ENCODE assay signal across 10 cellular contexts in the genomic region with DNA sequence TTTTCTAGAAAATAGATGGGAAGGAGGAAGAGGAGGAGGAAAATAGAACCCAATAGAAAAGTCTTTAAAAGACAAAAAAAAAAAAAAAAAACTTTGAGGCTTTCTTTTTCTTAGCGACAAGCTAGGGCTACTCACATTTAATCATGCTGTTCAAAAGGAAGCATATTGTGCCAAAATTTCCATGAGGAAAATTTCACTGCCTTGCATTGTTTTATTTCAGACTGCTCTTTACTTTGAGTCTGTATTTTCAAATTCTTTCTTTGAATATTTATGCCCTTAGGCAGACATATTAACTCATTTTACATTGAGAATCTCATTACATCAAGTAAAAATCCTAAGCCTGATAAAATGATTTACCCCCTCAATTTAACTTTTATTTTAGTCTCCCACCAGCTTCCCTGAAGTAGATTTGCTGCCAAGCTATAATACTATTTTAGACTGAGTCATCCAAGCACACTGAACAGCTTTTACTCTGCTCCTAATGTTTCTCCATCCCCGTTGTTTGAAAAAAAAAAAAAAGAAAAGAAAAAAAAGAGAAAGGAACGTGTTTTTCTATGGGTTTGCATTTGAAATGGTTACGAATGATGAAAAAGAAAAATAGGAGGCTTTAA.
DNase-seq lines count a peak whose midpoint lies in the region; TF ChIP-seq lines count a peak whose summit lies in the region.
"Had no signal": no experiment of that assay in that cellular context is flagged by ENCODE, and none has a peak within 500 bp of the region (broad histone marks: within the 10 kb centered on the region; RNA-seq: fewer than 3 reads in every experiment).

No MANE protein-coding gene starts in this region.

- DNase-seq in COLO829 (ENCODE audit: low spot score): peak; percentile 68
- DNase-seq in activated T-helper 1 cell treated with anti-CD3 and anti-CD28 coated beads, Interleukin-12 subunit alpha, Interleukin-12 subunit beta, Interleukin-2, Interleukin-4 antibody, amounts not matched to agents 30 ng/mL and 10 ng/mL and 1 ng/mL, durations not matched to agents 14 hours and 24 hours and 36 hours (ENCODE audit: low spot score): no peak
- peak; percentile 73 for DNase-seq in fibroblast of mammary gland (ENCODE audit: low read depth)
- DNase-seq in sigmoid colon: no peak
- no peak for DNase-seq in kidney glomerular epithelial cell (lab: John Stamatoyannopoulos, UW)
- DNase-seq in occipital lobe (lab: John Stamatoyannopoulos, UW): no peak
- no peak for DNase-seq in activated CD4-positive, alpha-beta T cell treated with anti-CD3 and anti-CD28 coated beads for 1 hour
- DNase-seq in stimulated activated naive CD4-positive, alpha-beta T cell (lab: John Stamatoyannopoulos, UW): no peak
- DNase-seq: DND-41, NCI-H2081 treated with DMSO at 0.1 percent for 48 hours had no signal

- peak overlapping the region; percentile 50 for H3K4me3 Mint-ChIP-seq in activated T-helper 1 cell treated with anti-CD3 and anti-CD28 coated beads, Interleukin-12 subunit alpha, Interleukin-12 subunit beta, Interleukin-2, Interleukin-4 antibody, amounts not matched to agents 30 ng/mL and 10 ng/mL and 1 ng/mL, durations not matched to agents 14 hours and 24 hours and 36 hours

- H3K4me3 ChIP-seq in fibroblast of mammary gland (ENCODE audit: control insufficient read depth, low read depth, low read length): no peak overlapping the region
- peak overlapping the region in 1 of 4 donors; percentile 10 for H3K4me3 ChIP-seq in sigmoid colon

- peak overlapping the region; percentile 84 for H3K27ac Mint-ChIP-seq in activated T-helper 1 cell treated with anti-CD3 and anti-CD28 coated beads, Interleukin-12 subunit alpha, Interleukin-12 subunit beta, Interleukin-2, Interleukin-4 antibody, amounts not matched to agents 30 ng/mL and 10 ng/mL and 1 ng/mL, durations not matched to agents 14 hours and 24 hours and 36 hours

- no peaks in the 10 kb centered on the region for H3K27me3 ChIP-seq in sigmoid colon

- no peak for TF ChIP-seq EP300 in sigmoid colon (IDR thresholded peaks at IDR 0.05)

- H3K4me1 ChIP-seq in sigmoid colon: peaks cover 0 to 33% (median 29%) of the 10 kb centered on the region in 4 donors

- TF ChIP-seq CTCF in fibroblast of mammary gland (conservative IDR thresholded peaks at IDR 0.05; ENCODE audit: control insufficient read depth, insufficient read depth, low read depth, low read length) (no peak), sigmoid colon (IDR thresholded peaks at IDR 0.05) (no peak)

- H3K9me3 ChIP-seq in sigmoid colon: no peaks in the 10 kb centered on the region

- H3K27ac ChIP-seq in sigmoid colon: peak overlapping the region; percentile 58 to 80 (median 76)

- H3K9me3 Mint-ChIP-seq in activated T-helper 1 cell treated with anti-CD3 and anti-CD28 coated beads, Interleukin-12 subunit alpha, Interleukin-12 subunit beta, Interleukin-2, Interleukin-4 antibody, amounts not matched to agents 30 ng/mL and 10 ng/mL and 1 ng/mL, durations not matched to agents 14 hours and 24 hours and 36 hours: no peaks in the 10 kb centered on the region

- no peaks in the 10 kb centered on the region for H3K36me3 ChIP-seq in sigmoid colon

- WGBS in sigmoid colon, 2 donors: 71 to 79% methylated on average over 4 of the region's 4 CpGs

- no peak for TF ChIP-seq POLR2A in sigmoid colon (IDR thresholded peaks at IDR 0.05)

- H3K4me1 Mint-ChIP-seq in activated T-helper 1 cell treated with anti-CD3 and anti-CD28 coated beads, Interleukin-12 subunit alpha, Interleukin-12 subunit beta, Interleukin-2, Interleukin-4 antibody, amounts not matched to agents 30 ng/mL and 10 ng/mL and 1 ng/mL, durations not matched to agents 14 hours and 24 hours and 36 hours (ENCODE audit: low read depth): peaks cover 32% of the 10 kb centered on the region

- H3K27me3 Mint-ChIP-seq in activated T-helper 1 cell treated with anti-CD3 and anti-CD28 coated beads, Interleukin-12 subunit alpha, Interleukin-12 subunit beta, Interleukin-2, Interleukin-4 antibody, amounts not matched to agents 30 ng/mL and 10 ng/mL and 1 ng/mL, durations not matched to agents 14 hours and 24 hours and 36 hours (ENCODE audit: insufficient read depth): no peaks in the 10 kb centered on the region

- intact Hi-C loops in activated T-helper 1 cell treated with anti-CD3 and anti-CD28 coated beads, Interleukin-12 subunit alpha, Interleukin-12 subunit beta, Interleukin-2, Interleukin-4 antibody, amounts not matched to agents 30 ng/mL and 10 ng/mL and 1 ng/mL, durations not matched to agents 14 hours and 24 hours and 36 hours (cut with micrococcal nuclease): loop anchor here (2.0 to 5.0 kb wide), 6 partner anchors 16 to 101 kb away; no protein-coding TSS in a partner anchor
- intact Hi-C loops in sigmoid colon (cut with DNase I): loop anchor here (10.0 kb wide), 1 partner anchor 82 kb away; no protein-coding TSS in a partner anchor

- peaks cover 15% of the 10 kb centered on the region for H3K36me3 Mint-ChIP-seq in activated T-helper 1 cell treated with anti-CD3 and anti-CD28 coated beads, Interleukin-12 subunit alpha, Interleukin-12 subunit beta, Interleukin-2, Interleukin-4 antibody, amounts not matched to agents 30 ng/mL and 10 ng/mL and 1 ng/mL, durations not matched to agents 14 hours and 24 hours and 36 hours (ENCODE audit: low read depth)

Comparison
In these comparisons a context has a peak if more than half of its experiments do, and no peak if none do; other contexts are left out.
1. DNase-seq: peak in COLO829 (single experiment) and fibroblast of mammary gland (single experiment); none in activated T-helper 1 cell treated with anti-CD3 and anti-CD28 coated beads, Interleukin-12 subunit alpha, Interleukin-12 subunit beta, Interleukin-2, Interleukin-4 antibody, amounts not matched to agents 30 ng/mL and 10 ng/mL and 1 ng/mL, durations not matched to agents 14 hours and 24 hours and 36 hours (single experiment), sigmoid colon (single experiment), kidney glomerular epithelial cell (single experiment), occipital lobe (single experiment), activated CD4-positive, alpha-beta T cell treated with anti-CD3 and anti-CD28 coated beads for 1 hour (single experiment) and stimulated activated naive CD4-positive, alpha-beta T cell (0 of 6).